In genomic region chr16:84434800-84435199, GRCh38 we compare ENCODE assay signal across 23 cellular contexts.
A peak's percentile ranks its signal among the peaks of the same experiment; 100 is the strongest.
DNase-seq lines count a peak whose midpoint lies in the region; ATAC-seq, FAIRE-seq and TF ChIP-seq lines count a peak whose summit lies in the region.
"Had no signal": no experiment of that assay in that cellular context is flagged by ENCODE, and none has a peak within 500 bp of the region (broad histone marks: within the 10 kb centered on the region; RNA-seq: fewer than 3 reads in every experiment).

No MANE protein-coding gene starts in this region.

- no peak overlapping the region for H3K4me3 ChIP-seq in small intestine (ENCODE audit: low read depth in 1 of 2, low read length in 2 of 2)
- H3K4me3 ChIP-seq: HAP-1 had no signal

- no peaks in the 10 kb centered on the region for H3K4me1 Mint-ChIP-seq in activated T-helper 2 cell treated with anti-CD3 and anti-CD28 coated beads, Interferon-gamma antibody, Interleukin-2, Interleukin-4, amounts not matched to agents 10 μg/mL and 5 μg/mL and 100 μg/mL, durations not matched to agents 14 hours and 24 hours and 36 hours (ENCODE audit: low read depth)
- H3K4me1 Mint-ChIP-seq: IgD-negative memory B cell had no signal

- H3K36me3 ChIP-seq in small intestine (ENCODE audit: control insufficient read depth in 2 of 2, insufficient read depth in 2 of 2, low read length in 2 of 2), result no peaks in the 10 kb centered on the region
- H3K36me3 ChIP-seq: HAP-1 had no signal

- DNase-seq in DMS153 treated with DMSO at 0.1 percent for 48 hours (lab: John Stamatoyannopoulos, UW; ENCODE audit: unreplicated experiment) (peak; percentile 35), NCI-H146 treated with DMSO at 0.1 percent for 48 hours (lab: John Stamatoyannopoulos, UW; ENCODE audit: unreplicated experiment) (peak; percentile 32), small intestine (peak; percentile 98), NCI-H1105 (lab: John Stamatoyannopoulos, UW) (no peak), GM13976 (ENCODE audit: low spot score) (no peak)
- DNase-seq in activated T-helper 2 cell treated with anti-CD3 and anti-CD28 coated beads, Interferon-gamma antibody, Interleukin-2, Interleukin-4, amounts not matched to agents 10 μg/mL and 5 μg/mL and 100 μg/mL, durations not matched to agents 14 hours and 24 hours and 36 hours (ENCODE audit: low spot score), result no peak
- DNase-seq: ACHN, AML-193, DMS 273 treated with DMSO at 0.1 percent for 48 hours, GDM1, Karpas-422, MM.1S, NCI-H1092, NCI-H1694, NCI-H2081 treated with DMSO at 0.1 percent for 48 hours, NCI-H2227 treated with DMSO at 0.1 percent for 48 hours, NCI-H526, Right ventricle myocardium superior, SW 1271 had no signal

- H3K9me3 Mint-ChIP-seq in activated T-helper 2 cell treated with anti-CD3 and anti-CD28 coated beads, Interferon-gamma antibody, Interleukin-2, Interleukin-4, amounts not matched to agents 10 μg/mL and 5 μg/mL and 100 μg/mL, durations not matched to agents 14 hours and 24 hours and 36 hours, result no peaks in the 10 kb centered on the region
- H3K9me3 Mint-ChIP-seq: IgD-negative memory B cell had no signal

- no peaks in the 10 kb centered on the region for H3K27me3 ChIP-seq in small intestine (ENCODE audit: control insufficient read depth in 2 of 2, insufficient read depth in 2 of 2, low read length in 2 of 2)

- no peak for TF ChIP-seq CTCF in GM13976 (IDR thresholded peaks at IDR 0.05; ENCODE audit: borderline replicate concordance, control extremely low read depth, extremely low read depth, insufficient read depth, missing control alignments)

- H3K4me3 Mint-ChIP-seq in activated T-helper 2 cell treated with anti-CD3 and anti-CD28 coated beads, Interferon-gamma antibody, Interleukin-2, Interleukin-4, amounts not matched to agents 10 μg/mL and 5 μg/mL and 100 μg/mL, durations not matched to agents 14 hours and 24 hours and 36 hours (ENCODE audit: low read depth), result no peak overlapping the region
- H3K4me3 Mint-ChIP-seq: IgD-negative memory B cell had no signal

- no peaks in the 10 kb centered on the region for H3K36me3 Mint-ChIP-seq in activated T-helper 2 cell treated with anti-CD3 and anti-CD28 coated beads, Interferon-gamma antibody, Interleukin-2, Interleukin-4, amounts not matched to agents 10 μg/mL and 5 μg/mL and 100 μg/mL, durations not matched to agents 14 hours and 24 hours and 36 hours (ENCODE audit: low read depth)
- H3K36me3 Mint-ChIP-seq: IgD-negative memory B cell had no signal

- intact Hi-C loops in activated T-helper 2 cell treated with anti-CD3 and anti-CD28 coated beads, Interferon-gamma antibody, Interleukin-2, Interleukin-4, amounts not matched to agents 10 μg/mL and 5 μg/mL and 100 μg/mL, durations not matched to agents 14 hours and 24 hours and 36 hours (cut with micrococcal nuclease), result no loop called here

- H3K9me3 ChIP-seq in small intestine (ENCODE audit: control insufficient read depth, low read depth), result no peaks in the 10 kb centered on the region
- H3K9me3 ChIP-seq: HAP-1 had no signal

- H3K27me3 Mint-ChIP-seq in activated T-helper 2 cell treated with anti-CD3 and anti-CD28 coated beads, Interferon-gamma antibody, Interleukin-2, Interleukin-4, amounts not matched to agents 10 μg/mL and 5 μg/mL and 100 μg/mL, durations not matched to agents 14 hours and 24 hours and 36 hours (ENCODE audit: low read depth), result peaks cover 5% of the 10 kb centered on the region

- 14 to 53% (median 30%) methylated on average over 5 of the region's 5 CpGs for WGBS in small intestine, 3 donors

- H3K4me1 ChIP-seq in small intestine (ENCODE audit: control insufficient read depth in 2 of 2, insufficient read depth in 1 of 2, low read depth in 1 of 2, low read length in 1 of 2), result no peaks in the 10 kb centered on the region
- H3K4me1 ChIP-seq: HAP-1 had no signal

- in situ Hi-C loops in GM13976 (cut with MboI; ENCODE audit: low sequenced_read_pairs, unreplicated experiment), result no loop called here

- FAIRE-seq in small intestine (lab: Jason Lieb, UNC), result no peak

- peak overlapping the region; percentile 65 to 72 for H3K27ac ChIP-seq in small intestine (ENCODE audit: low read depth in 1 of 2, low read length in 1 of 2)
- H3K27ac ChIP-seq: C4-2B had no signal

- ATAC-seq in esophagus mucosa, result peak; percentile 19

- no peak overlapping the region for H3K27ac Mint-ChIP-seq in activated T-helper 2 cell treated with anti-CD3 and anti-CD28 coated beads, Interferon-gamma antibody, Interleukin-2, Interleukin-4, amounts not matched to agents 10 μg/mL and 5 μg/mL and 100 μg/mL, durations not matched to agents 14 hours and 24 hours and 36 hours
- H3K27ac Mint-ChIP-seq: IgD-negative memory B cell had no signal

Comparison
In these comparisons a context has a peak if more than half of its experiments do, and no peak if none do; other contexts are left out.
1. DNase-seq: peak in DMS153 treated with DMSO at 0.1 percent for 48 hours (single experiment), NCI-H146 treated with DMSO at 0.1 percent for 48 hours (single experiment) and small intestine (single experiment); none in NCI-H1105 (single experiment), activated T-helper 2 cell treated with anti-CD3 and anti-CD28 coated beads, Interferon-gamma antibody, Interleukin-2, Interleukin-4, amounts not matched to agents 10 μg/mL and 5 μg/mL and 100 μg/mL, durations not matched to agents 14 hours and 24 hours and 36 hours (single experiment) and GM13976 (single experiment).